ENCODE assay signal across 10 cellular contexts in the genomic region with DNA sequence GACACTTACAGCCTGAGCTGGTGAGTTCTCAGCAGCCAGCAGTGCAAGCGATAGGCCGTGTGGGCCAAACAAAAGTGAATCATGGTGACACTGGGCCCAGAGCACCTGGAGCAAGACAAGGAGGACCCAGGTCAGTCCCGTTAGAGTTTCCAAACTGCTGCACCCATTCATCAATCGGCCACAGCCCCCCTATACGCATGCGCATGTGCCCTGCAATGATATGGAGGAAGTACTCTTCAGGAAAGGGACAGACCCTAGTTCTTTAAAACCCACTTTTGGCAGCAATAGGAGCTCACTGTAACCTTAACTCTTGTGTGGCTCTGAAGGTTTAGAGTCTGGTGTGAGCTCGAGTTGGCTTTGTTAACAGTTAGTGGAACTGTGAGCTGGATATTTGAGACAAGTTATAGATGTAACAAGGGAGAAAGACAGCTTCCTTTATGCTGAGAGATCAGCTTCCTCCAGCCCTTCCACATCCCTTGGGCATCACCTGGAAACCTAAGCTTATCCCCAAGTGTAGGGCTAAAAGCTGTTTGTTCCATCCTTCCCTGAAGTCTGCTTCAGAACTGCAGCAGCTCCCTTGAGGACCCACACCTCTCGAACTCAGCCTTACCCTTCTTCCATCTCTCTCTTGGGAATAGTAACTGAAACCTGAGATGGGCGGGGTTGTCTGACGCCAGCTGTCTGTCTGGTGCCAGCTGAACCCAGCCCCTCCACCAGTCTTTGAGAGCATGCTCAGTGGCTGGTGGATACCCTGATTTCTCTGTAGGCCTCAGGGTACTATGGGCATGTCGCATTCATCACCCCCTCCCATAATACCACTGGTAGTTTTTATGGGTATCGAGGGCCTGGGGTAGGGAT. TPM values are rescaled to one million over a fixed set of nuclear protein-coding genes. Genes with fewer than 3 reads are reported as not detected.
A peak's percentile ranks its signal among the peaks of the same experiment; 100 is the strongest.
DNase-seq lines count a peak whose midpoint lies in the region; ATAC-seq, FAIRE-seq and TF ChIP-seq lines count a peak whose summit lies in the region.
"Had no signal": no experiment of that assay in that cellular context is flagged by ENCODE, and none has a peak within 500 bp of the region (broad histone marks: within the 10 kb centered on the region; RNA-seq: fewer than 3 reads in every experiment).

No MANE protein-coding gene starts in this region.

- peak; percentile 18 for DNase-seq in A172 (ENCODE audit: low spot score)
- DNase-seq in GM19239 (ENCODE audit: insufficient read length, low spot score), result peak; percentile 51
- DNase-seq in NCI-H187 treated with DMSO at 0.1 percent for 48 hours (lab: John Stamatoyannopoulos, UW), result peak; percentile 90
- peak; percentile 14 to 30 for DNase-seq in cardiac fibroblast (ENCODE audit: low read depth in 2 of 2)
- no peak for DNase-seq in cortex of kidney (lab: John Stamatoyannopoulos, UW)
- DNase-seq in Ammon's horn (ENCODE audit: low spot score), result no peak
- no peak for DNase-seq in naive thymus-derived CD8-positive, alpha-beta T cell
- DNase-seq: activated naive CD8-positive, alpha-beta T cell treated with anti-CD3 and anti-CD28 coated beads, Interleukin-2, amount 10 ng/mL, durations not matched to agents 7 days and 5 days had no signal

- no peak for ATAC-seq in GM21825 (IDR thresholded peaks at IDR 0.05; ENCODE audit: unreplicated experiment)
- no peak for ATAC-seq in naive thymus-derived CD8-positive, alpha-beta T cell

- H3K4me1 Mint-ChIP-seq in naive thymus-derived CD8-positive, alpha-beta T cell, result peaks cover 0 to 7% (median 0%) of the 10 kb centered on the region in 4 donors
- H3K4me1 Mint-ChIP-seq: activated naive CD8-positive, alpha-beta T cell treated with anti-CD3 and anti-CD28 coated beads, Interleukin-2, amount 10 ng/mL, durations not matched to agents 7 days and 5 days had no signal

- TF ChIP-seq CTCF in cardiac fibroblast (IDR thresholded peaks at IDR 0.05; ENCODE audit: low read depth, low read length), result no peak

- no peaks in the 10 kb centered on the region for H3K27me3 Mint-ChIP-seq in naive thymus-derived CD8-positive, alpha-beta T cell
- H3K27me3 Mint-ChIP-seq: activated naive CD8-positive, alpha-beta T cell treated with anti-CD3 and anti-CD28 coated beads, Interleukin-2, amount 10 ng/mL, durations not matched to agents 7 days and 5 days had no signal

- no peaks in the 10 kb centered on the region for H3K9me3 Mint-ChIP-seq in naive thymus-derived CD8-positive, alpha-beta T cell
- H3K9me3 Mint-ChIP-seq: activated naive CD8-positive, alpha-beta T cell treated with anti-CD3 and anti-CD28 coated beads, Interleukin-2, amount 10 ng/mL, durations not matched to agents 7 days and 5 days had no signal

- POLR2A ChIA-PET in naive thymus-derived CD8-positive, alpha-beta T cell (lab: Charles Lee), result interaction anchor here (0.5 to 1.2 kb wide), 2 partner anchors 10 to 513 kb away, joined by 3 to 5 read pairs; no protein-coding TSS in a partner anchor

- H3K36me3 Mint-ChIP-seq in naive thymus-derived CD8-positive, alpha-beta T cell, result peaks cover 0 to 2% (median 0%) of the 10 kb centered on the region in 3 donors

- FAIRE-seq in GM19239 (lab: Jason Lieb, UNC), result peak; percentile 92

- H3K4me3 Mint-ChIP-seq in naive thymus-derived CD8-positive, alpha-beta T cell, result no peak overlapping the region
- H3K4me3 Mint-ChIP-seq: activated naive CD8-positive, alpha-beta T cell treated with anti-CD3 and anti-CD28 coated beads, Interleukin-2, amount 10 ng/mL, durations not matched to agents 7 days and 5 days had no signal

- no peak overlapping the region for H3K4me3 ChIP-seq in cardiac fibroblast (replicated peaks in 1 of 2; ENCODE audit: low read depth in 2 of 2, low read length in 2 of 2)

- peak overlapping the region in 1 of 10 donors; percentile 32 for H3K27ac Mint-ChIP-seq in naive thymus-derived CD8-positive, alpha-beta T cell
- H3K27ac Mint-ChIP-seq: activated naive CD8-positive, alpha-beta T cell treated with anti-CD3 and anti-CD28 coated beads, Interleukin-2, amount 10 ng/mL, durations not matched to agents 7 days and 5 days had no signal

RNA-seq across cellular contexts. Expression of gene NMNAT1, which starts 17.7 kb away (rescaled TPM):
- 3.0 and 4.4 TPM in 2 replicates for total RNA-seq in A172 (2014; rRNA removed; shearing (Covaris generic))
- 1 to 10 TPM; 8.1 to 9.3 TPM for total RNA-seq in naive thymus-derived CD8-positive, alpha-beta T cell
- 1 to 10 TPM; 3.4 to 7.3 (median 5.2) TPM for polyA plus RNA-seq in naive thymus-derived CD8-positive, alpha-beta T cell

RNA-seq across cellular contexts. Expression of gene LZIC, which starts 17.7 kb away (rescaled TPM):
- 22.1 and 27.5 TPM in 2 replicates for total RNA-seq in A172 (2014; rRNA removed; shearing (Covaris generic))
- 10 to 100 TPM; 28.8 to 31.5 TPM for total RNA-seq in naive thymus-derived CD8-positive, alpha-beta T cell
- 10 to 100 TPM; 34.2 to 39.8 (median 38.0) TPM for polyA plus RNA-seq in naive thymus-derived CD8-positive, alpha-beta T cell

RNA-seq across cellular contexts. Expression of gene RBP7, which starts 36.1 kb away (rescaled TPM):
- total RNA-seq in A172 (2014; rRNA removed; shearing (Covaris generic)), result not detected in 2 replicates
- total RNA-seq in naive thymus-derived CD8-positive, alpha-beta T cell, result not detected
- polyA plus RNA-seq in naive thymus-derived CD8-positive, alpha-beta T cell, result not detected
- total RNA-seq: T-helper 1 cell treated with Interleukin-12 subunit alpha and Interleukin-12 subunit beta and Interleukin-4 antibody, amounts not matched to agents 30 ng/mL and 1 ng/mL, for 36 hours had no signal

RNA-seq across cellular contexts. Expression of gene CTNNBIP1, which starts 50.9 kb away (rescaled TPM):
- total RNA-seq in A172 (2014; rRNA removed; shearing (Covaris generic)), result 8.0 and 18.0 TPM in 2 replicates
- 1 to 10 TPM; 7.5 to 8.9 TPM for total RNA-seq in naive thymus-derived CD8-positive, alpha-beta T cell
- 10 to 100 TPM in 1 of 3 donors, 1 to 10 TPM in 2; 7.0 to 17.1 (median 9.9) TPM for polyA plus RNA-seq in naive thymus-derived CD8-positive, alpha-beta T cell

Comparison
In these comparisons a context has a peak if more than half of its experiments do, and no peak if none do; other contexts are left out.
1. DNase-seq: peak in A172 (single experiment), GM19239 (single experiment), NCI-H187 treated with DMSO at 0.1 percent for 48 hours (single experiment) and cardiac fibroblast (2 of 2); none in cortex of kidney (single experiment), Ammon's horn (single experiment) and naive thymus-derived CD8-positive, alpha-beta T cell (0 of 10).